Comparison of ENCODE assay signal across 34 cellular contexts in genomic region chr13:110960219-110960618, GRCh38.
"Had no signal": no experiment of that assay in that cellular context is flagged by ENCODE, and none has a peak within 500 bp of the region (broad histone marks: within the 10 kb centered on the region; RNA-seq: fewer than 3 reads in every experiment).

No MANE protein-coding gene starts in this region.

- H3K27me3 Mint-ChIP-seq: activated CD4-positive, alpha-beta T cell treated with anti-CD3 and anti-CD28 coated beads, Interleukin-2, amount 10 ng/mL, durations not matched to agents 24 days and 14 days; activated T-helper 17 cell treated with anti-CD3 and anti-CD28 coated beads, Interleukin-2, amount 50 U/mL, for 72 hours had no signal

- ATAC-seq: activated CD8-positive, alpha-beta T cell treated with anti-CD3 and anti-CD28 coated beads for 36 hours; activated naive CD4-positive, alpha-beta T cell treated with anti-CD3 and anti-CD28 coated beads, Interleukin-2, amount 50 U/mL, for 72 hours; activated T-cell treated with anti-CD3 and anti-CD28 coated beads, Interleukin-2, amount 50 U/mL, for 4 hours; activated T-helper 17 cell treated with anti-CD3 and anti-CD28 coated beads, Interleukin-2, amount 50 U/mL, for 72 hours; body of pancreas had no signal

- DNase-seq: activated B cell treated with CpG ODN at 0.5 μM for 24 hours; activated CD4-positive, alpha-beta memory T cell treated with anti-CD3 and anti-CD28 coated beads for 36 hours; activated CD4-positive, alpha-beta T cell treated with anti-CD3 and anti-CD28 coated beads for 4 hours; activated CD4-positive, alpha-beta T cell treated with anti-CD3 and anti-CD28 coated beads, Interleukin-2, amount 10 ng/mL, durations not matched to agents 24 days and 14 days; activated CD4-positive, alpha-beta T cell treated with anti-CD3 and anti-CD28 coated beads, Interleukin-2, amount 50 U/mL, for 1 hour; activated CD4-positive, alpha-beta T cell treated with anti-CD3 and anti-CD28 coated beads, Interleukin-2, amount 50 U/mL, for 4 hours; activated CD4-positive, CD25-positive, alpha-beta regulatory T cell treated with anti-CD3 and anti-CD28 coated beads, Interleukin-2, amount 50 U/mL, for 72 hours; activated CD8-positive, alpha-beta memory T cell treated with anti-CD3 and anti-CD28 coated beads, Interleukin-2, amount 50 U/mL, for 4 hours; activated CD8-positive, alpha-beta T cell treated with anti-CD3 and anti-CD28 coated beads for 36 hours; activated effector memory CD4-positive, alpha-beta T cell treated with anti-CD3 and anti-CD28 coated beads, Interleukin-2, amount 50 U/mL, for 16 hours; activated gamma-delta T cell treated with Interleukin-2 at 50 U/mL for 16 hours; activated naive CD4-positive, alpha-beta T cell; activated naive CD4-positive, alpha-beta T cell treated with anti-CD3 and anti-CD28 coated beads for 36 hours; activated naive CD4-positive, alpha-beta T cell treated with anti-CD3 and anti-CD28 coated beads, Interleukin-2, amount 50 U/mL, for 16 hours; activated naive CD8-positive, alpha-beta T cell treated with anti-CD3 and anti-CD28 coated beads for 36 hours; activated T-cell treated with anti-CD3 and anti-CD28 coated beads for 4 hours; activated T-cell treated with anti-CD3 and anti-CD28 coated beads, Interleukin-2, amount 50 U/mL, for 1 hour; activated T-cell treated with anti-CD3 and anti-CD28 coated beads, Interleukin-2, amount 50 U/mL, for 4 hours; adrenal gland; amniotic stem cell; aorta; body of pancreas; brain microvascular endothelial cell; central memory CD4-positive, alpha-beta T cell; T-helper 1 cell; T-helper 2 cell; T-helper 9 cell had no signal

- H3K36me3 ChIP-seq: adrenal gland, brain microvascular endothelial cell, breast epithelium had no signal

- H3K9me3 ChIP-seq: adrenal gland had no signal

- H3K27me3 ChIP-seq: adrenal gland, body of pancreas, brain microvascular endothelial cell, breast epithelium had no signal

- H3K4me3 Mint-ChIP-seq: activated B cell treated with CpG ODN at 0.5 μM for 24 hours; activated CD4-positive, alpha-beta memory T cell treated with anti-CD3 and anti-CD28 coated beads for 36 hours; activated CD4-positive, alpha-beta T cell treated with anti-CD3 and anti-CD28 coated beads, Interleukin-2, amount 10 ng/mL, durations not matched to agents 24 days and 14 days; activated CD8-positive, alpha-beta T cell treated with anti-CD3 and anti-CD28 coated beads for 36 hours; activated naive CD4-positive, alpha-beta T cell treated with anti-CD3 and anti-CD28 coated beads for 36 hours; activated naive CD8-positive, alpha-beta T cell treated with anti-CD3 and anti-CD28 coated beads for 36 hours; activated T-cell treated with anti-CD3 and anti-CD28 coated beads, Interleukin-2, amount 50 U/mL, for 4 hours; activated T-helper 1 cell treated with anti-CD3 and anti-CD28 coated beads, Interleukin-12 subunit alpha, Interleukin-12 subunit beta, Interleukin-2, Interleukin-4 antibody, amounts not matched to agents 30 ng/mL and 10 ng/mL and 1 ng/mL, durations not matched to agents 14 hours and 24 hours and 36 hours; activated T-helper 17 cell treated with anti-CD3 and anti-CD28 coated beads, Interleukin-2, amount 50 U/mL, for 72 hours; T-helper 1 cell treated with Interleukin-12 subunit alpha and Interleukin-12 subunit beta and Interleukin-4 antibody, amounts not matched to agents 30 μg/mL and 1 μg/mL, for 36 hours; T-helper 2 cell treated with Interferon-gamma antibody and Interleukin-4, amounts not matched to agents 5 μg/mL and 100 μg/mL, for 36 hours had no signal

- H3K27ac ChIP-seq: adrenal gland, body of pancreas, brain microvascular endothelial cell, breast epithelium, VCaP had no signal

- H3K4me3 ChIP-seq: adrenal gland, body of pancreas, breast epithelium had no signal

- H3K4me1 ChIP-seq: body of pancreas, breast epithelium had no signal

- H3K27ac Mint-ChIP-seq: activated B cell treated with CpG ODN at 0.5 μM for 24 hours; activated CD4-positive, alpha-beta memory T cell treated with anti-CD3 and anti-CD28 coated beads for 36 hours; activated CD4-positive, alpha-beta T cell treated with anti-CD3 and anti-CD28 coated beads, Interleukin-2, amount 10 ng/mL, durations not matched to agents 24 days and 14 days; activated CD8-positive, alpha-beta T cell treated with anti-CD3 and anti-CD28 coated beads for 36 hours; activated naive CD4-positive, alpha-beta T cell treated with anti-CD3 and anti-CD28 coated beads for 36 hours; activated naive CD4-positive, alpha-beta T cell treated with anti-CD3 and anti-CD28 coated beads, Interleukin-2, amount 50 U/mL, for 72 hours; activated naive CD8-positive, alpha-beta T cell treated with anti-CD3 and anti-CD28 coated beads for 36 hours; activated T-helper 1 cell treated with anti-CD3 and anti-CD28 coated beads, Interleukin-12 subunit alpha, Interleukin-12 subunit beta, Interleukin-2, Interleukin-4 antibody, amounts not matched to agents 30 ng/mL and 10 ng/mL and 1 ng/mL, durations not matched to agents 14 hours and 24 hours and 36 hours; activated T-helper 17 cell treated with anti-CD3 and anti-CD28 coated beads, Interleukin-2, amount 50 U/mL, for 72 hours; T-helper 1 cell treated with Interleukin-12 subunit alpha and Interleukin-12 subunit beta and Interleukin-4 antibody, amounts not matched to agents 30 μg/mL and 1 μg/mL, for 36 hours; T-helper 2 cell treated with Interferon-gamma antibody and Interleukin-4, amounts not matched to agents 5 μg/mL and 100 μg/mL, for 36 hours had no signal
